8 cellular contexts compared by ENCODE assay signal in the genomic region with DNA sequence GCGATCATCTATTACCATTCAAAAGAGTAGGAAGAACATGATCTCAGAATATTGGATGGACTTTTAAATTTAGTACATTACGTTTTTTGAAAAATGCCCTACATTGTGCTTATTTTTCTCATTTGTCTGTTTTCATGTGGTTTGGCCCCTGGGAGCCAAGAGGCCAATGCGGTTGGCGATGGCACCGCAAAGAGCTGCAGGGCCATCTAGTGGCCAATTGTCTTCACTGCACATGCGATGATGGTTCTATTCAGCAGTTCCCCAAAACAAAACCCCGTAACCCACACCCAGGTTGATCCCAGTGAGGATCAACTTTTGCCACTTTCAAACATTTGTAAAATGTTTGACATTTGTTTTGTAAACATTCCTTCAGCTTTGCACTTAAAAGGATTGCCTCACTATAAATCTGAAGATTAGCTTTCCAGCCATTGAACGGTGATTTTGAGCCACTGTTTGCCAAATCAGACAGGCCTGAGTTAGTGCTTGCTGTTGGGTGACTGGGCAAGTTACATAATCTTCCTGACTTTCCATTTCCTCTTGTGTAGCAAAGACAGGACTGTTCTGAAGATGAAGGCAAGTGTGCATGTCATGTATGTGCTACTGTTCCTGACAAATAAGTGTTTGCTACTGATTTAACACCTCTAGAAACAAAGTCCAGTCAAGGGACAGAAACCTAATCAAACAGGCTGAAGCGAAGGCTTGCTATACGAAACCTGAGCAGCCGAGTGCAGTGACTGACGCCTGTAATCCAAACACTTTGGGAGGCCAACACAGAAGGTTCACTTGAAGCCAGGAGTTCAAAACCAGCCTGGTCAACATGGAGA. TPM values are rescaled to one million over a fixed set of nuclear protein-coding genes. Genes with fewer than 3 reads are reported as not detected.
DNase-seq lines count a peak whose midpoint lies in the region; ATAC-seq and TF ChIP-seq lines count a peak whose summit lies in the region.

No MANE protein-coding gene starts in this region.

- CTCF ChIA-PET in A673 (lab: Charles Lee): interaction anchor here (0.6 to 3.5 kb wide), 4 partner anchors 211 to 889 kb away, joined by 3 to 16 read pairs (median 3); no protein-coding TSS in a partner anchor

- POLR2A ChIA-PET in A673 (lab: Charles Lee; ENCODE audit: low non-redundant PET): no interaction called here

- H3K36me3 ChIP-seq in A673 (ENCODE audit: insufficient read depth, low read length, poor library complexity, severe bottlenecking): no peaks in the 10 kb centered on the region
- H3K36me3 ChIP-seq in left lung: no peaks in the 10 kb centered on the region

- H3K4me1 ChIP-seq in A673 (ENCODE audit: insufficient read depth, low read length, poor library complexity, severe bottlenecking) (no peaks in the 10 kb centered on the region), left lung (peaks cover 9 to 19% of the 10 kb centered on the region in 2 donors)

- H3K27me3 ChIP-seq in A673 (replicated peaks; ENCODE audit: insufficient read depth, low read depth, low read length, poor library complexity) (no peaks in the 10 kb centered on the region), left lung (no peaks in the 10 kb centered on the region)

- no peaks in the 10 kb centered on the region for H3K9me3 ChIP-seq in A673 (ENCODE audit: low read depth, low read length, poor library complexity, severe bottlenecking)
- no peaks in the 10 kb centered on the region for H3K9me3 ChIP-seq in left lung

- in situ Hi-C loops in GM13977 (cut with MboI; ENCODE audit: low pct_unique_long_range_greater_than_20kb, low sequenced_read_pairs, unreplicated experiment): loop anchor here (10.0 kb wide), 1 partner anchor 225 kb away; no protein-coding TSS in a partner anchor

- intact Hi-C loops in A673 (cut with micrococcal nuclease; ENCODE audit: unreplicated experiment): loop anchor here (1.0 to 10.0 kb wide), 2 partner anchors 229 to 805 kb away; no protein-coding TSS in a partner anchor
- intact Hi-C loops in left lung (cut with DNase I): loop anchor here in 1 of 2 donors (5.0 kb wide), 1 partner anchor 227 kb away; no protein-coding TSS in a partner anchor

- no TSS peak for BruUV-seq in A673 (replicated peaks; lab: Mats Ljungman, UMichigan)

- TF ChIP-seq CTCF in A673 (conservative IDR thresholded peaks at IDR 0.05; ENCODE audit: low read depth, low read length) (peak; percentile 98), GM13977 (IDR thresholded peaks at IDR 0.05; ENCODE audit: extremely low read depth, insufficient read depth, missing control alignments) (peak; percentile 94), coronary artery (IDR thresholded peaks at IDR 0.05) (peak; percentile 86), left lung (IDR thresholded peaks at IDR 0.05) (peak; percentile 99)

- peak; percentile 80 for DNase-seq in A673 (ENCODE audit: low spot score)
- DNase-seq in GM13977 (ENCODE audit: low spot score): peak; percentile 79
- DNase-seq in NCI-H2171 (lab: John Stamatoyannopoulos, UW): peak; percentile 58
- DNase-seq in activated CD4-positive, alpha-beta T cell treated with anti-CD3 and anti-CD28 coated beads for 4 hours: peak; percentile 64 to 80
- DNase-seq in coronary artery (ENCODE audit: low spot score): peak; percentile 80
- DNase-seq in left lung: peak; percentile 84 to 85
- DNase-seq in stimulated activated CD4-positive, alpha-beta T cell treated with anti-CD3 and anti-CD28 coated beads, Interleukin-2, amount 100 ng/mL, for 4 hours (ENCODE audit: low read depth): peak; percentile 61

- ATAC-seq in left lung (peak; percentile 99), GM21390 (IDR thresholded peaks at IDR 0.05; ENCODE audit: unreplicated experiment) (no peak)

- H3K27ac ChIP-seq in A673 (ENCODE audit: low read depth, low read length, poor library complexity, severe bottlenecking): no peak overlapping the region
- H3K27ac ChIP-seq in coronary artery: no peak overlapping the region
- peak overlapping the region in 1 of 2 donors; percentile 53 for H3K27ac ChIP-seq in left lung

- no peak overlapping the region for H3K4me3 ChIP-seq in A673 (ENCODE audit: low read depth, low read length, poor library complexity, severe bottlenecking)
- peak overlapping the region; percentile 26 for H3K4me3 ChIP-seq in coronary artery
- no peak overlapping the region for H3K4me3 ChIP-seq in left lung

RNA-seq across cellular contexts. Expression of a gene that starts 29.2 kb away (rescaled TPM):
- total RNA-seq in A673 (2021) (65.4 and 66.3 TPM in 2 replicates), left lung (100 to 1,000 TPM; 194 to 259 TPM)

RNA-seq across cellular contexts. Expression of a gene that starts 53.8 kb away (rescaled TPM):
- 11.9 and 13.0 TPM in 2 replicates for total RNA-seq in A673 (2021)
- 10 to 100 TPM in 1 of 2 donors, 1 to 10 TPM in 1; 8.8 to 13.1 TPM for total RNA-seq in left lung

RNA-seq across cellular contexts. Expression of a gene that starts 57.1 kb away (rescaled TPM):
- total RNA-seq in A673 (2021): 30.8 and 33.5 TPM in 2 replicates
- total RNA-seq in left lung: 10 to 100 TPM; 23.5 to 24.2 TPM
